18 cellular contexts compared by ENCODE assay signal in genomic region chr1:189237008-189237407, GRCh38.
"Had no signal": no experiment of that assay in that cellular context is flagged by ENCODE, and none has a peak within 500 bp of the region (broad histone marks: within the 10 kb centered on the region; RNA-seq: fewer than 3 reads in every experiment).

No MANE protein-coding gene starts in this region.

- H3K4me1 ChIP-seq: breast epithelium, colonic mucosa, heart right ventricle, pancreas, psoas muscle, right atrium auricular region, spleen, upper lobe of left lung had no signal

- DNase-seq: activated CD4-positive, alpha-beta T cell treated with anti-CD3 and anti-CD28 coated beads for 1 hour; activated naive CD4-positive, alpha-beta T cell treated with anti-CD3 and anti-CD28 coated beads for 36 hours; activated naive CD8-positive, alpha-beta T cell treated with anti-CD3 and anti-CD28 coated beads, Interleukin-2, amount 10 ng/mL, durations not matched to agents 7 days and 5 days; activated T-cell treated with anti-CD3 and anti-CD28 coated beads, Interleukin-2, amount 50 U/mL, for 48 hours; amniotic stem cell; colonic mucosa; dorsolateral prefrontal cortex; heart right ventricle; left colon; pancreas; spleen; stimulated activated CD4-positive, alpha-beta T cell treated with anti-CD3 and anti-CD28 coated beads, Interleukin-4, amount 100 ng/mL, for 1 hour; stimulated activated naive CD4-positive, alpha-beta T cell; upper lobe of left lung had no signal

- H3K4me3 ChIP-seq: breast epithelium, colonic mucosa, dorsolateral prefrontal cortex, heart right ventricle, pancreas, psoas muscle, right atrium auricular region, spleen, thoracic aorta, upper lobe of left lung had no signal

- H3K27me3 ChIP-seq: colonic mucosa, heart right ventricle, pancreas, right atrium auricular region, spleen, upper lobe of left lung had no signal

- H3K27ac ChIP-seq: breast epithelium, colonic mucosa, dorsolateral prefrontal cortex, heart right ventricle, pancreas, psoas muscle, right atrium auricular region, spleen, thoracic aorta, upper lobe of left lung had no signal

- H3K36me3 ChIP-seq: breast epithelium, colonic mucosa, heart right ventricle, pancreas, right atrium auricular region, spleen, thoracic aorta, upper lobe of left lung had no signal

- H3K9me3 ChIP-seq: breast epithelium, colonic mucosa, pancreas, psoas muscle, right atrium auricular region, thoracic aorta, upper lobe of left lung had no signal
